12 cellular contexts compared by ENCODE assay signal in the genomic region with DNA sequence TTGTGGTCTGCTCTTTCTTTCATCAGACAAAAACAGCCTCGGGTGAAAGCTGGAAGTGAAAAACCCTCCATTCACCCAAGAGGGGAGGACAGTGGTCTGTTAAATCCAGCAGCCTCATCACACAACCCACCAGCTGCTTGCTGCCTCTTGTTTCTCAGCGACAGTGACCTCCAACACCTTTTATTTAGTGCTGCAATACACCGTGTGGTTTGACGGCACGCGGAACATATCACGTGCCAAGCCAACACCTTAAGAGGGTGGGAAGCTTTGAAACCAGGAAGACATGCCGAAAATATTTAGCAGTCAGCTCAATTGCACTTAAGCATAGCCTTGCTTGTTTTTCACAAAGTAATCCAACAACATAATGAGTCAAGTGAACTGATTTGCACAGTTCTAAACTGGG. TPM values are rescaled to one million over a fixed set of nuclear protein-coding genes. Genes with fewer than 3 reads are reported as not detected.
DNase-seq lines count a peak whose midpoint lies in the region; ATAC-seq and TF ChIP-seq lines count a peak whose summit lies in the region.
"Had no signal": no experiment of that assay in that cellular context is flagged by ENCODE, and none has a peak within 500 bp of the region (broad histone marks: within the 10 kb centered on the region; RNA-seq: fewer than 3 reads in every experiment).

No MANE protein-coding gene starts in this region.

- POLR2A ChIA-PET in IMR-90 (lab: Charles Lee; ENCODE audit: unreplicated experiment), result interaction anchor here (1.0 kb wide), 1 partner anchor 13 kb away, joined by 3 read pairs; no protein-coding TSS in a partner anchor

- H3K27me3 ChIP-seq in IMR-90 (ENCODE audit: control insufficient read depth, insufficient read depth, low read length) (no peaks in the 10 kb centered on the region), trophoblast cell (ENCODE audit: insufficient read depth, low read length) (no peaks in the 10 kb centered on the region), osteoblast (ENCODE audit: insufficient read depth, low read length) (peaks cover 29% of the 10 kb centered on the region), hepatocyte (no peaks in the 10 kb centered on the region), adrenal gland (no peaks in the 10 kb centered on the region)
- H3K27me3 ChIP-seq: BLaER1, breast epithelium, gastrocnemius medialis had no signal

- CTCF ChIA-PET in IMR-90 (lab: Yijun Ruan, JAX), result no interaction called here

- ATAC-seq in IMR-90 (ENCODE audit: low read depth) (no peak), esophagus mucosa (peak; percentile 89)
- ATAC-seq: gastrocnemius medialis had no signal

- H3K23ac ChIP-seq in IMR-90 (ENCODE audit: low read depth, low read length), result no peak overlapping the region
- H3K23ac ChIP-seq in trophoblast cell (ENCODE audit: low read length), result no peak overlapping the region

- H2BK120ac ChIP-seq in IMR-90 (ENCODE audit: low read depth, low read length), result no peak overlapping the region
- H2BK120ac ChIP-seq in trophoblast cell (ENCODE audit: insufficient read depth, low read length, poor library complexity), result no peak overlapping the region

- H2BK12ac ChIP-seq in trophoblast cell (ENCODE audit: low read length), result peak overlapping the region; percentile 17

- H2AFZ ChIP-seq in IMR-90 (replicated peaks; ENCODE audit: low read length, poor library complexity) (peak overlapping the region; percentile 44), trophoblast cell (ENCODE audit: insufficient read depth, low read length, poor library complexity) (peak overlapping the region; percentile 66), osteoblast (ENCODE audit: low read length) (no peak overlapping the region), hepatocyte (no peak overlapping the region)

- no peaks in the 10 kb centered on the region for H3K36me3 ChIP-seq in IMR-90 (ENCODE audit: control insufficient read depth, insufficient read depth, low read length)
- peaks cover 2 to 3% of the 10 kb centered on the region in 2 experiments for H3K36me3 ChIP-seq in trophoblast cell (ENCODE audit: control insufficient read depth in 1 of 2, insufficient read depth in 2 of 2, low read length in 2 of 2)
- no peaks in the 10 kb centered on the region for H3K36me3 ChIP-seq in osteoblast (ENCODE audit: insufficient read depth, low read length)
- no peaks in the 10 kb centered on the region for H3K36me3 ChIP-seq in hepatocyte (replicated peaks; ENCODE audit: insufficient read depth, low read depth)
- H3K36me3 ChIP-seq in adrenal gland (replicated peaks in 1 of 2), result no peaks in the 10 kb centered on the region
- H3K36me3 ChIP-seq: BLaER1, breast epithelium, gastrocnemius medialis had no signal

- H3K56ac ChIP-seq in IMR-90 (ENCODE audit: extremely low read depth, insufficient read depth, low read length), result no peak overlapping the region

- dilution Hi-C loops in IMR-90 (cut with HindIII; ENCODE audit: low sequenced_read_pairs, unreplicated experiment), result no loop called here

- intact Hi-C loops in IMR-90 (cut with micrococcal nuclease), result no loop called here
- intact Hi-C loops in adrenal gland (cut with DNase I), result no loop called here

- H2AK5ac ChIP-seq in IMR-90 (ENCODE audit: low read depth, low read length), result no peak overlapping the region
- H2AK5ac ChIP-seq in trophoblast cell (ENCODE audit: low read length), result no peak overlapping the region

- H3K79me1 ChIP-seq in IMR-90 (ENCODE audit: low read depth in 1 of 2, low read length in 2 of 2), result no peaks in the 10 kb centered on the region
- no peaks in the 10 kb centered on the region for H3K79me1 ChIP-seq in trophoblast cell (ENCODE audit: low read length)

- TF ChIP-seq RAD21 in IMR-90 (IDR thresholded peaks at IDR 0.05; ENCODE audit: low read length), result no peak

- DNase-seq in DMS153 treated with DMSO at 0.1 percent for 48 hours (lab: John Stamatoyannopoulos, UW; ENCODE audit: unreplicated experiment) (peak; percentile 10), IMR-90 (no peak), trophoblast cell (peak; percentile 62 to 79), osteoblast (ENCODE audit: insufficient read length, low spot score, missing footprints) (no peak), hepatocyte (ENCODE audit: low spot score) (no peak), adrenal gland (no peak)
- DNase-seq in stimulated activated CD4-positive, alpha-beta T cell treated with anti-CD3 and anti-CD28 coated beads, Interleukin-15, amount 100 ng/mL, for 24 hours, result no peak
- DNase-seq: activated T-cell treated with anti-CD3 and anti-CD28 coated beads, Interleukin-2, amount 50 U/mL, for 1 hour; gastrocnemius medialis had no signal

- BruUV-seq in IMR-90 (replicated peaks; lab: Mats Ljungman, UMichigan), result no TSS peak

- no peak for TF ChIP-seq CTCF in IMR-90 (conservative IDR thresholded peaks at IDR 0.05; ENCODE audit: low read depth, low read length)
- no peak for TF ChIP-seq CTCF in osteoblast (IDR thresholded peaks at IDR 0.05; ENCODE audit: extremely low read depth, low read depth, low read length)
- no peak for TF ChIP-seq CTCF in hepatocyte (IDR thresholded peaks at IDR 0.05; ENCODE audit: poor library complexity)
- no peak for TF ChIP-seq CTCF in adrenal gland (IDR thresholded peaks at IDR 0.05)

- H3K9ac ChIP-seq in IMR-90 (ENCODE audit: low read depth, low read length), result no peak overlapping the region
- H3K9ac ChIP-seq in trophoblast cell (ENCODE audit: low read length), result no peak overlapping the region
- H3K9ac ChIP-seq: BLaER1 had no signal

- no peak overlapping the region for H3K27ac ChIP-seq in IMR-90 (ENCODE audit: insufficient read depth, low read length)
- H3K27ac ChIP-seq in trophoblast cell (ENCODE audit: low read depth, low read length), result peak overlapping the region; percentile 19
- no peak overlapping the region for H3K27ac ChIP-seq in osteoblast (ENCODE audit: low read depth, low read length)
- H3K27ac ChIP-seq in hepatocyte, result no peak overlapping the region
- no peak overlapping the region for H3K27ac ChIP-seq in adrenal gland
- H3K27ac ChIP-seq: BLaER1, gastrocnemius medialis had no signal

- H2BK20ac ChIP-seq in IMR-90 (ENCODE audit: low read depth, low read length), result no peak overlapping the region

- no peak overlapping the region for H2AK9ac ChIP-seq in IMR-90 (replicated peaks; ENCODE audit: low read depth, low read length, poor library complexity)

- H2BK5ac ChIP-seq in IMR-90 (ENCODE audit: low read depth, low read length, poor library complexity, severe bottlenecking), result no peak overlapping the region
- no peak overlapping the region for H2BK5ac ChIP-seq in trophoblast cell (ENCODE audit: low read depth, low read length, poor library complexity)

- H4K8ac ChIP-seq in IMR-90 (ENCODE audit: low read depth in 2 of 2, low read length in 2 of 2), result no peak overlapping the region
- H4K8ac ChIP-seq in trophoblast cell (ENCODE audit: low read depth, low read length), result no peak overlapping the region

- H3K4ac ChIP-seq in IMR-90 (ENCODE audit: low read depth, low read length) (no peak overlapping the region), trophoblast cell (ENCODE audit: low read depth, low read length) (no peak overlapping the region)

- no peaks in the 10 kb centered on the region for H3K9me3 ChIP-seq in IMR-90 (ENCODE audit: control insufficient read depth, insufficient read depth, low read length)
- no peaks in the 10 kb centered on the region for H3K9me3 ChIP-seq in trophoblast cell (ENCODE audit: insufficient read depth, low read depth, low read length)
- H3K9me3 ChIP-seq in osteoblast (ENCODE audit: low read depth, low read length), result no peaks in the 10 kb centered on the region
- no peaks in the 10 kb centered on the region for H3K9me3 ChIP-seq in hepatocyte (ENCODE audit: low read depth)
- no peaks in the 10 kb centered on the region for H3K9me3 ChIP-seq in adrenal gland (replicated peaks in 1 of 3)
- H3K9me3 ChIP-seq: BLaER1, breast epithelium, gastrocnemius medialis had no signal

- H4K20me1 ChIP-seq in IMR-90 (ENCODE audit: insufficient read depth, low read length) (no peaks in the 10 kb centered on the region), osteoblast (ENCODE audit: insufficient read depth, low read length) (no peaks in the 10 kb centered on the region), hepatocyte (ENCODE audit: insufficient read depth, poor library complexity, severe bottlenecking) (no peaks in the 10 kb centered on the region)
- H4K20me1 ChIP-seq: BLaER1 had no signal

- no peaks in the 10 kb centered on the region for H3K9me2 ChIP-seq in hepatocyte (replicated peaks; ENCODE audit: insufficient read depth)

- in situ Hi-C loops in IMR-90 (cut with MboI; ENCODE audit: low sequenced_read_pairs), result no loop called here

- no peak overlapping the region for H3K14ac ChIP-seq in IMR-90 (replicated peaks; ENCODE audit: low read depth, low read length)
- H3K14ac ChIP-seq in trophoblast cell (ENCODE audit: low read length), result peak overlapping the region; percentile 49

- no peaks in the 10 kb centered on the region; the same call in 1 of the 2 replicates for H3K4me1 ChIP-seq in IMR-90 (ENCODE audit: control insufficient read depth, insufficient read depth, low read length)
- peaks cover 2 to 9% of the 10 kb centered on the region in 2 experiments for H3K4me1 ChIP-seq in trophoblast cell (ENCODE audit: control insufficient read depth in 1 of 2, insufficient read depth in 2 of 2, low read length in 2 of 2)
- H3K4me1 ChIP-seq in osteoblast (ENCODE audit: insufficient read depth, low read length), result no peaks in the 10 kb centered on the region
- H3K4me1 ChIP-seq in hepatocyte (ENCODE audit: insufficient read depth), result no peaks in the 10 kb centered on the region
- H3K4me1 ChIP-seq in adrenal gland (replicated peaks in 1 of 2), result no peaks in the 10 kb centered on the region
- H3K4me1 ChIP-seq: BLaER1, breast epithelium, gastrocnemius medialis had no signal

- H3K18ac ChIP-seq in IMR-90 (ENCODE audit: low read depth, low read length) (no peak overlapping the region), trophoblast cell (ENCODE audit: low read length) (no peak overlapping the region)

- no peaks in the 10 kb centered on the region; the same call in 1 of the 2 replicates for H3K9me1 ChIP-seq in IMR-90 (ENCODE audit: insufficient read depth, low read length)

- H3K4me3 ChIP-seq in IMR-90 (ENCODE audit: insufficient read depth, low read depth, low read length) (no peak overlapping the region), trophoblast cell (ENCODE audit: low read depth, low read length) (no peak overlapping the region), osteoblast (ENCODE audit: insufficient read depth, low read length) (no peak overlapping the region), hepatocyte (no peak overlapping the region), adrenal gland (no peak overlapping the region)
- H3K4me3 ChIP-seq: BLaER1, breast epithelium, gastrocnemius medialis had no signal

- no peaks in the 10 kb centered on the region for H3K79me2 ChIP-seq in trophoblast cell (ENCODE audit: control insufficient read depth, insufficient read depth, low read length, poor library complexity)
- no peaks in the 10 kb centered on the region for H3K79me2 ChIP-seq in osteoblast (ENCODE audit: insufficient read depth, low read length)
- H3K79me2 ChIP-seq in hepatocyte, result no peaks in the 10 kb centered on the region

- H4K5ac ChIP-seq in IMR-90 (ENCODE audit: low read depth, low read length), result no peak overlapping the region

- H4K91ac ChIP-seq in IMR-90 (ENCODE audit: insufficient read depth, low read depth, low read length) (no peak overlapping the region), trophoblast cell (ENCODE audit: low read depth, low read length) (no peak overlapping the region)

- WGBS in IMR-90 (ENCODE audit: extremely low coverage in 2 of 2, insufficient read length in 1 of 2), 2 experiments, result no CpG with 5 or more reads among the region's 8 CpGs
- WGBS in trophoblast cell (ENCODE audit: extremely low coverage, insufficient coverage, insufficient read length), result no CpG with 5 or more reads among the region's 8 CpGs
- WGBS in hepatocyte (ENCODE audit: low lambda C conversion rate, missing lambda C conversion rate), result 51% methylated on average over 8 of the region's 8 CpGs
- WGBS in adrenal gland, 4 donors, result 50 to 62% (median 53%) methylated on average over 8 of the region's 8 CpGs

- no peak for TF ChIP-seq POLR2A in IMR-90 (IDR thresholded peaks at IDR 0.05; ENCODE audit: low read depth, low read length)
- no peak for TF ChIP-seq POLR2A in adrenal gland (IDR thresholded peaks at IDR 0.05)

- no peak overlapping the region for H4K12ac ChIP-seq in trophoblast cell (ENCODE audit: low read depth, low read length)

- H2BK15ac ChIP-seq in IMR-90 (ENCODE audit: low read depth, low read length), result no peak overlapping the region

- H3K4me2 ChIP-seq in IMR-90 (ENCODE audit: low read depth, low read length) (no peak overlapping the region), trophoblast cell (ENCODE audit: low read length) (peak overlapping the region; percentile 27), osteoblast (ENCODE audit: insufficient read depth, low read length) (no peak overlapping the region), hepatocyte (no peak overlapping the region)
- H3K4me2 ChIP-seq: BLaER1 had no signal

RNA-seq across cellular contexts. Expression of gene POGLUT3, which starts 39.8 kb away (rescaled TPM):
- total RNA-seq in IMR-90 (2012; rRNA removed) (31.7 and 36.7 TPM in 2 replicates), esophagus mucosa (15.1 TPM), osteoblast (29.0 and 33.3 TPM in 2 replicates), hepatocyte (26.8 and 30.6 TPM in 2 replicates), adrenal gland (10 to 100 TPM; 16.2 to 29.9 (median 20.3) TPM)
- polyA plus RNA-seq in IMR-90 (2012; rRNA removed) (30.4 and 34.8 TPM in 2 replicates), hepatocyte (17.4 and 20.4 TPM in 2 replicates), adrenal gland (10 to 100 TPM in 1 of 3 donors, 1 to 10 TPM in 2; 7.6 to 20.6 (median 8.8) TPM)
- 6.8 and 10.4 TPM in 2 replicates for polyA plus RNA-seq in IMR-90 (2012; cell fraction: cytosol; rRNA removed)
- polyA plus RNA-seq in IMR-90 (2012; cell fraction: nucleus; rRNA removed; ENCODE audit: low replicate concordance), result 1.2 and 7.0 TPM in 2 replicates
- 43.8 and 45.3 TPM in 2 replicates for polyA plus RNA-seq in trophoblast cell (2013)

RNA-seq across cellular contexts. Expression of gene EXPH5, which starts 55.5 kb away (rescaled TPM):
- total RNA-seq in IMR-90 (2012; rRNA removed) (0.56 and 0.72 TPM in 2 replicates), esophagus mucosa (24.6 TPM), osteoblast (under 0.01 and 0.59 TPM in 2 replicates), hepatocyte (3.6 and 4.5 TPM in 2 replicates), adrenal gland (1 to 10 TPM in 6 of 8 donors, under 1 TPM in 2; 0.14 to 7.4 (median 1.6) TPM)
- polyA plus RNA-seq in IMR-90 (2012; rRNA removed) (0.04 and 0.05 TPM in 2 replicates), hepatocyte (1.8 and 2.0 TPM in 2 replicates), adrenal gland (under 1 TPM; 0.16 to 0.40 (median 0.27) TPM)
- polyA plus RNA-seq in IMR-90 (2012; cell fraction: cytosol; rRNA removed), result 0.01 TPM in 2 replicates
- polyA plus RNA-seq in IMR-90 (2012; cell fraction: nucleus; rRNA removed; ENCODE audit: low replicate concordance), result 0.03 and 0.11 TPM in 2 replicates
- 15.8 and 16.3 TPM in 2 replicates for polyA plus RNA-seq in trophoblast cell (2013)

Comparison
In these comparisons a context has a peak if more than half of its experiments do, and no peak if none do; other contexts are left out.
1. DNase-seq: peak in DMS153 treated with DMSO at 0.1 percent for 48 hours (single experiment) and trophoblast cell (2 of 2); none in IMR-90 (single experiment), stimulated activated CD4-positive, alpha-beta T cell treated with anti-CD3 and anti-CD28 coated beads, Interleukin-15, amount 100 ng/mL, for 24 hours (single experiment), osteoblast (single experiment), hepatocyte (single experiment) and adrenal gland (0 of 7).
2. H2AFZ ChIP-seq: peak in IMR-90 (single experiment) and trophoblast cell (single experiment); none in osteoblast (single experiment) and hepatocyte (single experiment).